In genomic region chr7:67842571-67842970, GRCh38 we compare ENCODE assay signal across 25 cellular contexts.
"Had no signal": no experiment of that assay in that cellular context is flagged by ENCODE, and none has a peak within 500 bp of the region (broad histone marks: within the 10 kb centered on the region; RNA-seq: fewer than 3 reads in every experiment).

No MANE protein-coding gene starts in this region.

- H3K4me1 ChIP-seq: ascending aorta, body of pancreas had no signal

- DNase-seq: activated CD4-positive, alpha-beta T cell treated with anti-CD3 and anti-CD28 coated beads, Interleukin-2, amount 10 ng/mL, durations not matched to agents 24 days and 14 days; activated CD4-positive, alpha-beta T cell treated with anti-CD3 and anti-CD28 coated beads, Interleukin-2, amount 50 U/mL, for 48 hours; activated CD4-positive, CD25-positive, alpha-beta regulatory T cell treated with anti-CD3 and anti-CD28 coated beads, Interleukin-2, amount 50 U/mL, for 72 hours; activated CD8-positive, alpha-beta memory T cell treated with anti-CD3 and anti-CD28 coated beads, Interleukin-2, amount 10 ng/mL, durations not matched to agents 7 days and 5 days; activated effector memory CD4-positive, alpha-beta T cell treated with anti-CD3 and anti-CD28 coated beads, Interleukin-2, amount 50 U/mL, for 16 hours; activated naive CD4-positive, alpha-beta T cell treated with Interleukin-2 at 50 U/mL for 16 hours; activated naive CD8-positive, alpha-beta T cell treated with anti-CD3 and anti-CD28 coated beads, Interleukin-2, amount 50 U/mL, for 24 hours; activated T-cell treated with anti-CD3 and anti-CD28 coated beads, Interleukin-2, amount 50 U/mL, for 4 hours; amniotic stem cell; body of pancreas; KG1; MM.1S; NCI-H1105; NCI-H1436; NCI-H1694 treated with DMSO at 0.1 percent for 48 hours; NCI-H2029 treated with DMSO at 0.1 percent for 48 hours; NCI-H345; NCI-H510A; NCI-H526 treated with DMSO at 0.1 percent for 48 hours; SIG-M5; T-helper 17 cell; T-helper 9 cell had no signal

- H3K4me3 ChIP-seq: ascending aorta, body of pancreas had no signal

- H3K27me3 ChIP-seq: ascending aorta, body of pancreas had no signal

- H3K36me3 ChIP-seq: ascending aorta had no signal

- ATAC-seq: activated CD8-positive, alpha-beta memory T cell treated with anti-CD3 and anti-CD28 coated beads, Interleukin-2, amount 10 ng/mL, durations not matched to agents 7 days and 5 days; activated naive CD4-positive, alpha-beta T cell treated with anti-CD3 and anti-CD28 coated beads, Interleukin-2, amount 50 U/mL, for 72 hours; activated naive CD8-positive, alpha-beta T cell treated with anti-CD3 and anti-CD28 coated beads, Interleukin-2, amount 50 U/mL, for 24 hours; activated T-cell treated with anti-CD3 and anti-CD28 coated beads, Interleukin-2, amount 50 U/mL, for 4 hours; body of pancreas; T-helper 17 cell; WTC11 had no signal

- H3K27ac ChIP-seq: ascending aorta, body of pancreas had no signal

- H3K9me3 ChIP-seq: ascending aorta had no signal
